ENCODE assay signal across 1 cellular context in the genomic region with DNA sequence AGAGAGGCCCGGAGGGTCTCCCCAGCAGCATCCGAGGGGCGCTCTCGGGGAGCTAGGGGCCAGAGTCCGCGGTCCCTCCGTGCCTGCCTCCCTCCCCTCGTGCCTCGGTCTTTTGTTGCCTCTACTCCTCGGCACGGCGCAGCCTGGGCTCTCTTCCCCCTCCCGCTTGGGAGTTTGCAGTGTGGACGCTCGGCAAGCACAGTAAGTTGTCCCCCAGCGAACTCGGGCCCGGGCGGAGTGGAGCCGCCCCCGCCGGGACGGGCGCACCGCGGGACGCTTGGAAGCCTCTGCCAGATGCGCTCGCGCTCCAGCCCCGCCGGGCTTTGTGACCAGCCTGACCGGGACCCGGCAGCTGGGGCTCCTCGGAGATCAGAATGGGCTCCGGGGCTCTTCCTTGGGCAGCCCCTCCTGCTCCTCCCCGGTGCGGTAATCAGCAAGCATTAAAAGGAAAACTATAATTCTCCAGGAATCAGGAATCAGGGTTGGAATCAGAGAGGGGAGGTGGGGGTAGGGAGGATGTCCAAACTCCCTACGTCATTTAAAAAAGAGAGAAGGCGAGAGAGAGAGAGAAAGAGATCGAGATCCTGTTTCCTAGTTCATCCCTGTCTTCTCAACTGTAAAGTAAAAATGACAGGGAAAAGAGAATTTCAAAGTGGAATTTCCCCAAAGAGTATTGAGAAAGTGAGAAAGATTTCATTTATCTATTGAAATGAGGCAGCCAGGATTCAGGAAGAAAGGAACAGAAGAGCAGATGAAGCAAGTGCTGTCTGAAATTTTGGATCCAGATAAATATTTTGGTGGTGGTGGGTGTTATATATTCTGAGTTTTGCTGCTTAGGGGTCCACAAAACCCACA.
TF ChIP-seq lines count a peak whose summit lies in the region.

No MANE protein-coding gene starts in this region.

TF ChIP-seq in HepG2, 621 proteins besides CTCF, POLR2A, EP300 and RAD21 (continued from another document):
- TF ChIP-seq ZNF687 (CRISPR knock-in tag; IDR thresholded peaks at IDR 0.05): 0 out of 2 replicates have a peak, but pooled peaks have one; percentile 12
- TF ChIP-seq TAF1 (CRISPR knock-in tag; IDR thresholded peaks at IDR 0.05): 0 out of 2 replicates have a peak, but pooled peaks have one; percentile 17
- TF ChIP-seq MLLT10 (CRISPR knock-in tag; IDR thresholded peaks at IDR 0.05): no peak
- TF ChIP-seq ZNF552 (CRISPR knock-in tag; IDR thresholded peaks at IDR 0.05; ENCODE audit: borderline replicate concordance): no peak
- peak; percentile 71 for TF ChIP-seq CBX2 (IDR thresholded peaks at IDR 0.05; ENCODE audit: low read depth, low read length)
- TF ChIP-seq CBX2 (CRISPR knock-in tag; IDR thresholded peaks at IDR 0.05; ENCODE audit: low read depth): no peak
- no peak for TF ChIP-seq EED (CRISPR knock-in tag; IDR thresholded peaks at IDR 0.05)
- no peak for TF ChIP-seq ZNF607 (CRISPR knock-in tag; IDR thresholded peaks at IDR 0.05; ENCODE audit: borderline replicate concordance)
- TF ChIP-seq MXI1 (IDR thresholded peaks at IDR 0.05; ENCODE audit: borderline replicate concordance, low read depth, low read length): no peak
- no peak for TF ChIP-seq STAT5B (CRISPR knock-in tag; IDR thresholded peaks at IDR 0.05)
- TF ChIP-seq XRCC5 (optimal IDR thresholded peaks at IDR 0.05; ENCODE audit: low read length): peak; percentile 25
- TF ChIP-seq ZNF800 (CRISPR knock-in tag; IDR thresholded peaks at IDR 0.05): peak; percentile 66; the same call in 1 of the 2 replicates
- no peak for TF ChIP-seq ZNF616 (CRISPR knock-in tag; IDR thresholded peaks at IDR 0.05; ENCODE audit: low read depth)
- no peak for TF ChIP-seq HOXD1 (CRISPR knock-in tag; IDR thresholded peaks at IDR 0.05)
- TF ChIP-seq NR2F1 (CRISPR knock-in tag; IDR thresholded peaks at IDR 0.05): no peak
- TF ChIP-seq UBTF (CRISPR knock-in tag; IDR thresholded peaks at IDR 0.05): peak; percentile 49; the same call in 1 of the 2 replicates
- TF ChIP-seq HOXA5 (CRISPR knock-in tag; IDR thresholded peaks at IDR 0.05): no peak
- peak; percentile 26 for TF ChIP-seq HNRNPLL (IDR thresholded peaks at IDR 0.05; ENCODE audit: low read depth, low read length, poor library complexity, severe bottlenecking)
- no peak for TF ChIP-seq AGO1 (IDR thresholded peaks at IDR 0.05; ENCODE audit: low read depth, low read length, poor library complexity, severe bottlenecking)
- no peak for TF ChIP-seq TMF1 (CRISPR knock-in tag; IDR thresholded peaks at IDR 0.05; ENCODE audit: low read depth)
- no peak for TF ChIP-seq MAX (IDR thresholded peaks at IDR 0.05)
- TF ChIP-seq ZNF317 (CRISPR knock-in tag; IDR thresholded peaks at IDR 0.05): no peak
- TF ChIP-seq CBX1 (IDR thresholded peaks at IDR 0.05; ENCODE audit: low read depth): no peak
- TF ChIP-seq CBFB (CRISPR knock-in tag; IDR thresholded peaks at IDR 0.05): no peak
- TF ChIP-seq EZH2 (conservative IDR thresholded peaks at IDR 0.05; ENCODE audit: low read depth, low read length): peak; percentile 85
- TF ChIP-seq ARNT2 (CRISPR knock-in tag; IDR thresholded peaks at IDR 0.05; ENCODE audit: low read depth): no peak
- TF ChIP-seq BCL6 (CRISPR knock-in tag; IDR thresholded peaks at IDR 0.05): peak; percentile 48; the same call in 1 of the 2 replicates
- TF ChIP-seq, protein P1, sequence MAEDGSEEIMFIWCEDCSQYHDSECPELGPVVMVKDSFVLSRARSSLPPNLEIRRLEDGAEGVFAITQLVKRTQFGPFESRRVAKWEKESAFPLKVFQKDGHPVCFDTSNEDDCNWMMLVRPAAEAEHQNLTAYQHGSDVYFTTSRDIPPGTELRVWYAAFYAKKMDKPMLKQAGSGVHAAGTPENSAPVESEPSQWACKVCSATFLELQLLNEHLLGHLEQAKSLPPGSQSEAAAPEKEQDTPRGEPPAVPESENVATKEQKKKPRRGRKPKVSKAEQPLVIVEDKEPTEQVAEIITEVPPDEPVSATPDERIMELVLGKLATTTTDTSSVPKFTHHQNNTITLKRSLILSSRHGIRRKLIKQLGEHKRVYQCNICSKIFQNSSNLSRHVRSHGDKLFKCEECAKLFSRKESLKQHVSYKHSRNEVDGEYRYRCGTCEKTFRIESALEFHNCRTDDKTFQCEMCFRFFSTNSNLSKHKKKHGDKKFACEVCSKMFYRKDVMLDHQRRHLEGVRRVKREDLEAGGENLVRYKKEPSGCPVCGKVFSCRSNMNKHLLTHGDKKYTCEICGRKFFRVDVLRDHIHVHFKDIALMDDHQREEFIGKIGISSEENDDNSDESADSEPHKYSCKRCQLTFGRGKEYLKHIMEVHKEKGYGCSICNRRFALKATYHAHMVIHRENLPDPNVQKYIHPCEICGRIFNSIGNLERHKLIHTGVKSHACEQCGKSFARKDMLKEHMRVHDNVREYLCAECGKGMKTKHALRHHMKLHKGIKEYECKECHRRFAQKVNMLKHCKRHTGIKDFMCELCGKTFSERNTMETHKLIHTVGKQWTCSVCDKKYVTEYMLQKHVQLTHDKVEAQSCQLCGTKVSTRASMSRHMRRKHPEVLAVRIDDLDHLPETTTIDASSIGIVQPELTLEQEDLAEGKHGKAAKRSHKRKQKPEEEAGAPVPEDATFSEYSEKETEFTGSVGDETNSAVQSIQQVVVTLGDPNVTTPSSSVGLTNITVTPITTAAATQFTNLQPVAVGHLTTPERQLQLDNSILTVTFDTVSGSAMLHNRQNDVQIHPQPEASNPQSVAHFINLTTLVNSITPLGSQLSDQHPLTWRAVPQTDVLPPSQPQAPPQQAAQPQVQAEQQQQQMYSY (CRISPR knock-in tag; IDR thresholded peaks at IDR 0.05): peak; percentile 87
